Comparison of ENCODE assay signal across 3 cellular contexts in the genomic region with DNA sequence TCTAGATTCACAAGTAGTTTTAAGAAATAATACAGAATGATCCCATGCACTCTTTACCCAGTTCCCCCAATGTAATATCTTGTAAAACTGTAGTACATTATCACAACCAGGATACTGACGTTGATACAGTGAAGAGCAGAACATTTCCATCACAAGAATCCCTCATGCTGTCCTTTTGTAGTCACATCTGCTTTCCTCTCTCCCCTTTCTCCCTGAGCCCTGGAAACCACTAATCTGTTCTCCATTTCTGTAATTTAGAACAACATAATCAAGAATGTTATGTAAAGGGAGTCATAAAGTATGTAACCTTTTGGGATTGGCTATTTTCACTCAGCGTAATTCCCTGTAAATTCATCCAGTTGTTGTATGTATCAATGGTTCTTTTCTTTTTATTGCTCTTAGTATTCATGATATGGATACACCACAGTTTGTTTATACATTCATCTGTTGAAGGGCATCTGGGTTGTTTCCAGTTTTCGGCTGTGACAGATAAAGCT.
TF ChIP-seq lines count a peak whose summit lies in the region.

No MANE protein-coding gene starts in this region.

TF ChIP-seq in GM23338, 12 proteins besides CTCF, POLR2A, EP300 and RAD21 (continued from another document):
- TF ChIP-seq, protein P1, sequence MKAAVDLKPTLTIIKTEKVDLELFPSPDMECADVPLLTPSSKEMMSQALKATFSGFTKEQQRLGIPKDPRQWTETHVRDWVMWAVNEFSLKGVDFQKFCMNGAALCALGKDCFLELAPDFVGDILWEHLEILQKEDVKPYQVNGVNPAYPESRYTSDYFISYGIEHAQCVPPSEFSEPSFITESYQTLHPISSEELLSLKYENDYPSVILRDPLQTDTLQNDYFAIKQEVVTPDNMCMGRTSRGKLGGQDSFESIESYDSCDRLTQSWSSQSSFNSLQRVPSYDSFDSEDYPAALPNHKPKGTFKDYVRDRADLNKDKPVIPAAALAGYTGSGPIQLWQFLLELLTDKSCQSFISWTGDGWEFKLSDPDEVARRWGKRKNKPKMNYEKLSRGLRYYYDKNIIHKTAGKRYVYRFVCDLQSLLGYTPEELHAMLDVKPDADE (IDR thresholded peaks at IDR 0.05): no peak
- TF ChIP-seq NANOG (IDR thresholded peaks at IDR 0.05; ENCODE audit: borderline replicate concordance): no peak
- no peak for TF ChIP-seq ZNF331 (CRISPR knock-in tag; IDR thresholded peaks at IDR 0.05; ENCODE audit: low read depth)
- TF ChIP-seq ZNF114 (CRISPR knock-in tag; IDR thresholded peaks at IDR 0.05): no peak
TF ChIP-seq in GM23338: peak in this region for 0.

TF ChIP-seq in HEK293, 187 proteins besides CTCF, POLR2A, EP300 and RAD21 (continued from another document):
- no peak for TF ChIP-seq ZNF521 (tag by site-specific recombination; IDR thresholded peaks at IDR 0.05)

TF ChIP-seq in WTC11, 78 proteins besides CTCF, POLR2A, EP300 and RAD21 (continued from another document):
- TF ChIP-seq, protein P2, sequence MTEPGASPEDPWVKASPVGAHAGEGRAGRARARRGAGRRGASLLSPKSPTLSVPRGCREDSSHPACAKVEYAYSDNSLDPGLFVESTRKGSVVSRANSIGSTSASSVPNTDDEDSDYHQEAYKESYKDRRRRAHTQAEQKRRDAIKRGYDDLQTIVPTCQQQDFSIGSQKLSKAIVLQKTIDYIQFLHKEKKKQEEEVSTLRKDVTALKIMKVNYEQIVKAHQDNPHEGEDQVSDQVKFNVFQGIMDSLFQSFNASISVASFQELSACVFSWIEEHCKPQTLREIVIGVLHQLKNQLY (CRISPR knock-in tag; IDR thresholded peaks at IDR 0.05): no peak
- TF ChIP-seq, protein P3, sequence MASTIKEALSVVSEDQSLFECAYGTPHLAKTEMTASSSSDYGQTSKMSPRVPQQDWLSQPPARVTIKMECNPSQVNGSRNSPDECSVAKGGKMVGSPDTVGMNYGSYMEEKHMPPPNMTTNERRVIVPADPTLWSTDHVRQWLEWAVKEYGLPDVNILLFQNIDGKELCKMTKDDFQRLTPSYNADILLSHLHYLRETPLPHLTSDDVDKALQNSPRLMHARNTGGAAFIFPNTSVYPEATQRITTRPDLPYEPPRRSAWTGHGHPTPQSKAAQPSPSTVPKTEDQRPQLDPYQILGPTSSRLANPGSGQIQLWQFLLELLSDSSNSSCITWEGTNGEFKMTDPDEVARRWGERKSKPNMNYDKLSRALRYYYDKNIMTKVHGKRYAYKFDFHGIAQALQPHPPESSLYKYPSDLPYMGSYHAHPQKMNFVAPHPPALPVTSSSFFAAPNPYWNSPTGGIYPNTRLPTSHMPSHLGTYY (CRISPR knock-in tag; IDR thresholded peaks at IDR 0.05): no peak
- TF ChIP-seq NFATC4 (CRISPR knock-in tag; IDR thresholded peaks at IDR 0.05): no peak
- no peak for TF ChIP-seq FOXJ3 (CRISPR knock-in tag; IDR thresholded peaks at IDR 0.05; ENCODE audit: borderline replicate concordance)
- TF ChIP-seq ZNF138 (CRISPR knock-in tag; conservative IDR thresholded peaks at IDR 0.05): no peak
- TF ChIP-seq, protein P4, sequence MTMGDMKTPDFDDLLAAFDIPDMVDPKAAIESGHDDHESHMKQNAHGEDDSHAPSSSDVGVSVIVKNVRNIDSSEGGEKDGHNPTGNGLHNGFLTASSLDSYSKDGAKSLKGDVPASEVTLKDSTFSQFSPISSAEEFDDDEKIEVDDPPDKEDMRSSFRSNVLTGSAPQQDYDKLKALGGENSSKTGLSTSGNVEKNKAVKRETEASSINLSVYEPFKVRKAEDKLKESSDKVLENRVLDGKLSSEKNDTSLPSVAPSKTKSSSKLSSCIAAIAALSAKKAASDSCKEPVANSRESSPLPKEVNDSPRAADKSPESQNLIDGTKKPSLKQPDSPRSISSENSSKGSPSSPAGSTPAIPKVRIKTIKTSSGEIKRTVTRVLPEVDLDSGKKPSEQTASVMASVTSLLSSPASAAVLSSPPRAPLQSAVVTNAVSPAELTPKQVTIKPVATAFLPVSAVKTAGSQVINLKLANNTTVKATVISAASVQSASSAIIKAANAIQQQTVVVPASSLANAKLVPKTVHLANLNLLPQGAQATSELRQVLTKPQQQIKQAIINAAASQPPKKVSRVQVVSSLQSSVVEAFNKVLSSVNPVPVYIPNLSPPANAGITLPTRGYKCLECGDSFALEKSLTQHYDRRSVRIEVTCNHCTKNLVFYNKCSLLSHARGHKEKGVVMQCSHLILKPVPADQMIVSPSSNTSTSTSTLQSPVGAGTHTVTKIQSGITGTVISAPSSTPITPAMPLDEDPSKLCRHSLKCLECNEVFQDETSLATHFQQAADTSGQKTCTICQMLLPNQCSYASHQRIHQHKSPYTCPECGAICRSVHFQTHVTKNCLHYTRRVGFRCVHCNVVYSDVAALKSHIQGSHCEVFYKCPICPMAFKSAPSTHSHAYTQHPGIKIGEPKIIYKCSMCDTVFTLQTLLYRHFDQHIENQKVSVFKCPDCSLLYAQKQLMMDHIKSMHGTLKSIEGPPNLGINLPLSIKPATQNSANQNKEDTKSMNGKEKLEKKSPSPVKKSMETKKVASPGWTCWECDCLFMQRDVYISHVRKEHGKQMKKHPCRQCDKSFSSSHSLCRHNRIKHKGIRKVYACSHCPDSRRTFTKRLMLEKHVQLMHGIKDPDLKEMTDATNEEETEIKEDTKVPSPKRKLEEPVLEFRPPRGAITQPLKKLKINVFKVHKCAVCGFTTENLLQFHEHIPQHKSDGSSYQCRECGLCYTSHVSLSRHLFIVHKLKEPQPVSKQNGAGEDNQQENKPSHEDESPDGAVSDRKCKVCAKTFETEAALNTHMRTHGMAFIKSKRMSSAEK (CRISPR knock-in tag; IDR thresholded peaks at IDR 0.05; ENCODE audit: borderline replicate concordance): no peak
TF ChIP-seq in WTC11: peak in this region for 0.
